16 cellular contexts compared by ENCODE assay signal in the genomic region with DNA sequence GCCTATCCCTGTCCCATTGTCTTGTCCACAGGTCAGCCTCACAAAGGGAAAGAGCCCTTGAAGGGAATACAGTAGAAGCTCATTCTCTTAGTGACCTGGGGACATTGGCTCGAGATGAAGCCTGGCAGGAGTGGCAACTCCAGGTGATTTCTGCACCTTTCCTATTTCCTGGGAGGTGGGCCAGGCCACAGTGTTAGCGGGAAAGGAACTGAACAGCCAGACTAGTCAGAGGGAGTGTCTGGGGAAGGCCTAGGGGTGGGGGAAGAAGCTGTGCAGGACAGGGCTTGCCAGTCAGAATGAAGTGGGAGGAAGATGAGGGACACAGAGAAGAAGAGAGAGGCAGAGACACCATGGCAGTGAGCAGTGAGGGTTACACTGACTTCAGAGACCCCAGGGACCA. TPM values are rescaled to one million over a fixed set of nuclear protein-coding genes. Genes with fewer than 3 reads are reported as not detected.
"Had no signal": no experiment of that assay in that cellular context is flagged by ENCODE, and none has a peak within 500 bp of the region (broad histone marks: within the 10 kb centered on the region; RNA-seq: fewer than 3 reads in every experiment).

No MANE protein-coding gene starts in this region.

RNA-seq across cellular contexts. Expression of a gene that starts 3.5 kb away (rescaled TPM):
- total RNA-seq: activated CD4-positive, alpha-beta memory T cell treated with anti-CD3 and anti-CD28 coated beads, Interleukin-2, amount 10 ng/mL, durations not matched to agents 7 days and 5 days; activated CD4-positive, alpha-beta T cell treated with anti-CD3 and anti-CD28 coated beads, Interleukin-2, amount 10 ng/mL, durations not matched to agents 24 days and 14 days; cardiac septum; chondrocyte; heart right ventricle; left lobe of liver; lower lobe of right lung; mesothelial cell of epicardium; natural killer cell; osteocyte; psoas muscle; right atrium auricular region; T-helper 2 cell treated with Interferon-gamma antibody and Interleukin-4, amounts not matched to agents 100 ng/mL and 5 ng/mL, for 36 hours; tibial nerve had no signal
- polyA plus RNA-seq: heart right ventricle, psoas muscle, small intestine, urinary bladder had no signal

RNA-seq across cellular contexts. Expression of a gene that starts 15.6 kb away (rescaled TPM):
- total RNA-seq: activated CD4-positive, alpha-beta memory T cell treated with anti-CD3 and anti-CD28 coated beads, Interleukin-2, amount 10 ng/mL, durations not matched to agents 7 days and 5 days; activated CD4-positive, alpha-beta T cell treated with anti-CD3 and anti-CD28 coated beads, Interleukin-2, amount 10 ng/mL, durations not matched to agents 24 days and 14 days; cardiac septum; chondrocyte; heart right ventricle; left lobe of liver; lower lobe of right lung; mesothelial cell of epicardium; natural killer cell; osteocyte; psoas muscle; right atrium auricular region; T-helper 2 cell treated with Interferon-gamma antibody and Interleukin-4, amounts not matched to agents 100 ng/mL and 5 ng/mL, for 36 hours; tibial nerve; urinary bladder had no signal
- polyA plus RNA-seq: heart right ventricle, psoas muscle, small intestine, urinary bladder had no signal
